Comparison of ENCODE assay signal across 9 cellular contexts in genomic region chr18:47100214-47100831, GRCh38. TPM values are rescaled to one million over a fixed set of nuclear protein-coding genes. Genes with fewer than 3 reads are reported as not detected.
DNase-seq lines count a peak whose midpoint lies in the region; ATAC-seq, FAIRE-seq and TF ChIP-seq lines count a peak whose summit lies in the region.
"Had no signal": no experiment of that assay in that cellular context is flagged by ENCODE, and none has a peak within 500 bp of the region (broad histone marks: within the 10 kb centered on the region; RNA-seq: fewer than 3 reads in every experiment).

No MANE protein-coding gene starts in this region.

- no peaks in the 10 kb centered on the region for H4K20me1 ChIP-seq in mammary epithelial cell (ENCODE audit: insufficient read depth, low read length)
- no peaks in the 10 kb centered on the region for H4K20me1 ChIP-seq in keratinocyte (ENCODE audit: control insufficient read depth, extremely low read depth, insufficient read depth, low read length)
- H4K20me1 ChIP-seq: BLaER1 treated with 17β-estradiol and CSF1 and Interleukin-3, amounts not matched to agents 10 nM and 100 nM had no signal

- FAIRE-seq in keratinocyte (lab: Jason Lieb, UNC), result peak; percentile 58

- H3K4me3 ChIP-seq in WI38 (ENCODE audit: low read depth, low read length), result no peak overlapping the region
- H3K4me3 ChIP-seq in mammary epithelial cell (replicated peaks in 1 of 3; ENCODE audit: insufficient read depth in 1 of 3, low read depth in 2 of 3, low read length in 3 of 3), result no peak overlapping the region
- H3K4me3 ChIP-seq in keratinocyte (ENCODE audit: control insufficient read depth in 2 of 3, extremely low read depth in 1 of 3, insufficient read depth in 2 of 3, low read depth in 1 of 3, low read length in 3 of 3), result no peak overlapping the region
- H3K4me3 ChIP-seq: BLaER1 treated with 17β-estradiol and CSF1 and Interleukin-3, amounts not matched to agents 10 nM and 100 nM had no signal

- H3K4me1 ChIP-seq in mammary epithelial cell (ENCODE audit: insufficient read depth, low read length) (no peaks in the 10 kb centered on the region), keratinocyte (ENCODE audit: control insufficient read depth, extremely low read depth, insufficient read depth, low read length) (peaks cover 4% of the 10 kb centered on the region)

- no peaks in the 10 kb centered on the region for H3K79me2 ChIP-seq in mammary epithelial cell (ENCODE audit: insufficient read depth, low read length)
- no peaks in the 10 kb centered on the region for H3K79me2 ChIP-seq in keratinocyte (ENCODE audit: control insufficient read depth, insufficient read depth, low read length)

- dilution Hi-C loops in mammary epithelial cell (cut with HindIII; ENCODE audit: low sequenced_read_pairs), result no loop called here
- dilution Hi-C loops in keratinocyte (cut with MboI; ENCODE audit: extremely low pct_ligation_motif_present, low sequenced_read_pairs), result no loop called here

- H3K4me2 ChIP-seq in mammary epithelial cell (ENCODE audit: insufficient read depth, low read depth, low read length) (no peak overlapping the region), keratinocyte (ENCODE audit: control insufficient read depth, extremely low read depth, insufficient read depth, low read depth, low read length) (no peak overlapping the region)
- H3K4me2 ChIP-seq: BLaER1 treated with 17β-estradiol and CSF1 and Interleukin-3, amounts not matched to agents 10 nM and 100 nM had no signal

- intact Hi-C loops in mammary epithelial cell (cut with micrococcal nuclease), result loop anchor here (1.0 to 10.0 kb wide), 3 partner anchors 105 to 649 kb away; no protein-coding TSS in a partner anchor

- H3K9ac ChIP-seq in mammary epithelial cell (ENCODE audit: insufficient read depth, low read length) (no peak overlapping the region), keratinocyte (ENCODE audit: control insufficient read depth, extremely low read depth, insufficient read depth, low read length) (no peak overlapping the region)
- H3K9ac ChIP-seq: BLaER1 treated with 17β-estradiol and CSF1 and Interleukin-3, amounts not matched to agents 10 nM and 100 nM had no signal

- H3K9me3 ChIP-seq in mammary epithelial cell (replicated peaks; ENCODE audit: insufficient read depth, low read length), result no peaks in the 10 kb centered on the region
- no peaks in the 10 kb centered on the region for H3K9me3 ChIP-seq in keratinocyte (ENCODE audit: control insufficient read depth, low read depth, low read length)
- H3K9me3 ChIP-seq: BLaER1 treated with 17β-estradiol and CSF1 and Interleukin-3, amounts not matched to agents 10 nM and 100 nM had no signal

- H2AFZ ChIP-seq in mammary epithelial cell (ENCODE audit: low read depth, low read length), result no peak overlapping the region
- no peak overlapping the region for H2AFZ ChIP-seq in keratinocyte (ENCODE audit: control insufficient read depth, low read length)

- TF ChIP-seq CTCF in WI38 (IDR thresholded peaks at IDR 0.05; ENCODE audit: low read depth, low read length) (peak; percentile 79), mammary epithelial cell (conservative IDR thresholded peaks at IDR 0.05 in 1 of 2, IDR thresholded peaks at IDR 0.05 in 1 of 2; ENCODE audit: extremely low read depth in 1 of 2, insufficient read depth in 1 of 2, low read depth in 1 of 2, low read length in 2 of 2) (peak; percentile 70 to 88), keratinocyte (optimal IDR thresholded peaks at IDR 0.05 in 1 of 3, IDR thresholded peaks at IDR 0.05 in 1 of 3, conservative IDR thresholded peaks at IDR 0.05 in 1 of 3; ENCODE audit: extremely low read depth in 1 of 3, insufficient read depth in 2 of 3, low read length in 3 of 3) (peak; percentile 78 to 90 (median 83))

- BruUV-seq in mammary epithelial cell (replicated peaks; lab: Mats Ljungman, UMichigan), result no TSS peak

- DNase-seq in NCI-H2029 treated with DMSO at 0.1 percent for 48 hours (lab: John Stamatoyannopoulos, UW) (peak; percentile 8), NCI-H2029 (lab: John Stamatoyannopoulos, UW) (no peak), NCI-H1417 (lab: John Stamatoyannopoulos, UW) (peak; percentile 45 to 72 (median 64)), mammary epithelial cell (peak; percentile 52), keratinocyte (ENCODE audit: low read depth, low spot score) (peak; percentile 15)
- DNase-seq in stimulated activated CD4-positive, alpha-beta T cell treated with anti-CD3 and anti-CD28 coated beads, Interleukin-2, amount 100 ng/mL, for 4 hours (ENCODE audit: low read depth), result peak; percentile 35

- no peak for ATAC-seq in HG02798 (IDR thresholded peaks at IDR 0.05; ENCODE audit: poor library complexity, unreplicated experiment)

- no peaks in the 10 kb centered on the region for H3K27me3 ChIP-seq in mammary epithelial cell (ENCODE audit: insufficient read depth, low read length)
- no peaks in the 10 kb centered on the region for H3K27me3 ChIP-seq in keratinocyte (ENCODE audit: control insufficient read depth, extremely low read depth, insufficient read depth, low read length)
- H3K27me3 ChIP-seq: BLaER1 treated with 17β-estradiol and CSF1 and Interleukin-3, amounts not matched to agents 10 nM and 100 nM had no signal

- CTCF ChIA-PET in mammary epithelial cell (lab: Charles Lee; ENCODE audit: low non-redundant PET), result interaction anchor here (0.7 to 1.3 kb wide), 3 partner anchors 105 to 211 kb away, joined by 4 to 5 read pairs (median 4); no protein-coding TSS in a partner anchor

- no peaks in the 10 kb centered on the region for H3K9me1 ChIP-seq in keratinocyte (ENCODE audit: control insufficient read depth, extremely low read depth, insufficient read depth, low read length)

- H3K27ac ChIP-seq in mammary epithelial cell (ENCODE audit: insufficient read depth, low read depth, low read length), result no peak overlapping the region
- H3K27ac ChIP-seq in keratinocyte (ENCODE audit: control insufficient read depth, insufficient read depth, low read length), result no peak overlapping the region
- H3K27ac ChIP-seq: BLaER1 treated with 17β-estradiol and CSF1 and Interleukin-3, amounts not matched to agents 10 nM and 100 nM had no signal

- in situ Hi-C loops in mammary epithelial cell (cut with MboI; ENCODE audit: low sequenced_read_pairs in 2 of 2), result loop anchor here (5.0 to 10.0 kb wide), 3 partner anchors 104 to 654 kb away; no protein-coding TSS in a partner anchor

- WGBS in mammary epithelial cell (ENCODE audit: low coverage, missing lambda C conversion rate), result 23% methylated on average over 12 of the region's 12 CpGs

- H3K36me3 ChIP-seq in mammary epithelial cell (ENCODE audit: insufficient read depth, low read length) (no peaks in the 10 kb centered on the region), keratinocyte (ENCODE audit: control insufficient read depth in 2 of 2, extremely low read depth in 1 of 2, insufficient read depth in 2 of 2, low read length in 2 of 2) (peaks cover 0 to 3% of the 10 kb centered on the region in 2 experiments)

RNA-seq across cellular contexts. Expression of gene HDHD2, which starts 50.0 kb away (rescaled TPM):
- 10 to 100 TPM; 18.3 to 28.6 TPM for total RNA-seq in mammary epithelial cell
- polyA plus RNA-seq in mammary epithelial cell (6.2 TPM), keratinocyte (5.3 to 17.7 TPM (median 10.9 TPM) in 3 replicates)
- polyA minus RNA-seq in mammary epithelial cell (14.9 TPM), keratinocyte (2.5 to 17.6 TPM (median 15.4 TPM) in 3 replicates)
- polyA plus RNA-seq in keratinocyte (2011; ENCODE audit: low read depth), result 16.3 TPM
- 5.4 and 6.8 TPM in 2 replicates for polyA plus RNA-seq in keratinocyte (2011; cell fraction: cytosol; rRNA removed)
- 10.9 and 16.6 TPM in 2 replicates for polyA plus RNA-seq in keratinocyte (2011; cell fraction: nucleus; rRNA removed)
- polyA plus RNA-seq in keratinocyte (2012; ENCODE audit: low replicate concordance), result 14.0 and 15.6 TPM in 2 replicates
- 17.5 TPM for polyA minus RNA-seq in keratinocyte (2011; cell fraction: cytosol; rRNA and poly(A)+ RNA removed)
- polyA minus RNA-seq in keratinocyte (2011; cell fraction: nucleus; rRNA and poly(A)+ RNA removed), result 5.6 and 34.1 TPM in 2 replicates
